ENCODE assay signal across 8 cellular contexts in genomic region chr11:119207300-119207570, GRCh38. TPM values are rescaled to one million over a fixed set of nuclear protein-coding genes. Genes with fewer than 3 reads are reported as not detected.
A peak's percentile ranks its signal among the peaks of the same experiment; 100 is the strongest.
DNase-seq lines count a peak whose midpoint lies in the region; ATAC-seq, FAIRE-seq and TF ChIP-seq lines count a peak whose summit lies in the region.

No MANE protein-coding gene starts in this region.

- H2AFZ ChIP-seq in OCI-LY3 (ENCODE audit: low read depth, low read length): no peak overlapping the region

- H3K4me1 ChIP-seq in OCI-LY3 (ENCODE audit: low read length) (peaks cover 18% of the 10 kb centered on the region), pancreas (peaks cover 0 to 9% (median 4%) of the 10 kb centered on the region in 3 donors)

- peaks cover 60% of the 10 kb centered on the region for H3K79me2 ChIP-seq in OCI-LY3 (ENCODE audit: low read length)

- H3K27ac ChIP-seq in OCI-LY3 (ENCODE audit: low read length) (peak overlapping the region; percentile 79), pancreas (peak overlapping the region in 1 of 4 donors; percentile 13)

- no peak for FAIRE-seq in pancreas (lab: Jason Lieb, UNC)

- DNase-seq in ELR (ENCODE audit: low read depth): peak; percentile 39
- peak; percentile 33 for DNase-seq in epithelial cell of esophagus (ENCODE audit: low read depth)
- DNase-seq in pancreas: no peak
- DNase-seq in stimulated activated CD4-positive, alpha-beta T cell treated with anti-CD3 and anti-CD28 coated beads, Interleukin-12 subunit alpha, Interleukin-12 subunit beta, amount 100 ng/mL, for 4 hours: no peak

- no peaks in the 10 kb centered on the region for H3K9me3 ChIP-seq in OCI-LY3 (ENCODE audit: insufficient read depth, low read length)
- H3K9me3 ChIP-seq in pancreas: no peaks in the 10 kb centered on the region

- TF ChIP-seq CTCF in OCI-LY3 (IDR thresholded peaks at IDR 0.05; ENCODE audit: low read depth, low read length) (no peak), epithelial cell of esophagus (IDR thresholded peaks at IDR 0.05; ENCODE audit: insufficient read depth, low read depth, low read length, missing control alignments) (no peak), pancreas (IDR thresholded peaks at IDR 0.05) (no peak)

- no peaks in the 10 kb centered on the region for H3K27me3 ChIP-seq in OCI-LY3 (ENCODE audit: low read depth, low read length)
- H3K27me3 ChIP-seq in pancreas: no peaks in the 10 kb centered on the region

- peak overlapping the region; percentile 96 for H3K4me3 ChIP-seq in OCI-LY3 (ENCODE audit: low read length)
- H3K4me3 ChIP-seq in epithelial cell of esophagus (ENCODE audit: low read length): peak overlapping the region; percentile 80
- H3K4me3 ChIP-seq in pancreas: peak overlapping the region in 3 of 4 donors; percentile 79 to 99 (median 98)

- H4K20me1 ChIP-seq in OCI-LY3 (ENCODE audit: insufficient read depth, low read length): peaks cover 24% of the 10 kb centered on the region

- peak overlapping the region; percentile 92 for H3K4me2 ChIP-seq in OCI-LY3 (ENCODE audit: low read length)

- peak overlapping the region; percentile 95 for H3K9ac ChIP-seq in OCI-LY3 (ENCODE audit: low read length)

- ATAC-seq in pancreas (no peak), GM18873 (IDR thresholded peaks at IDR 0.05; ENCODE audit: low FRiP score, unreplicated experiment) (no peak), GM21447 (IDR thresholded peaks at IDR 0.05; ENCODE audit: unreplicated experiment) (no peak), HG03439 (IDR thresholded peaks at IDR 0.05; ENCODE audit: unreplicated experiment) (no peak)

- intact Hi-C loops in pancreas (cut with DNase I): no loop called here

- H3K36me3 ChIP-seq in OCI-LY3 (replicated peaks; ENCODE audit: low read depth, low read length) (peaks cover 3% of the 10 kb centered on the region), pancreas (no peaks in the 10 kb centered on the region)

- 6 to 10% methylated on average over 5 of the region's 5 CpGs for WGBS in pancreas, 2 donors

RNA-seq across cellular contexts. Expression of gene CBL, which starts 1.1 kb away (rescaled TPM):
- 1 to 10 TPM; 3.3 to 9.8 (median 4.3) TPM for total RNA-seq in pancreas
- 1 to 10 TPM; 2.0 to 2.6 TPM for polyA plus RNA-seq in pancreas

RNA-seq across cellular contexts. Expression of gene NHERF4, which starts 22.0 kb away (rescaled TPM):
- total RNA-seq in pancreas: 1 to 10 TPM in 2 of 6 donors, under 1 TPM in 3, not detected in 1; 0.38 to 1.6 (median 0.84) TPM
- 1 to 10 TPM; 2.5 to 4.7 TPM for polyA plus RNA-seq in pancreas

RNA-seq across cellular contexts. Expression of gene NLRX1, which starts 38.7 kb away (rescaled TPM):
- 10 to 100 TPM in 1 of 6 donors, 1 to 10 TPM in 5; 6.9 to 12.6 (median 7.5) TPM for total RNA-seq in pancreas
- polyA plus RNA-seq in pancreas: 1 to 10 TPM; 6.5 to 7.9 TPM

RNA-seq across cellular contexts. Expression of gene ABCG4, which starts 58.4 kb away (rescaled TPM):
- not detected for total RNA-seq in pancreas
- under 1 TPM; 0.11 to 0.21 TPM for polyA plus RNA-seq in pancreas

Comparison
In these comparisons a context has a peak if more than half of its experiments do, and no peak if none do; other contexts are left out.
1. DNase-seq: peak in ELR (single experiment) and epithelial cell of esophagus (single experiment); none in pancreas (0 of 6) and stimulated activated CD4-positive, alpha-beta T cell treated with anti-CD3 and anti-CD28 coated beads, Interleukin-12 subunit alpha, Interleukin-12 subunit beta, amount 100 ng/mL, for 4 hours (single experiment).
2. Peak in every context shown above with its lines, with median percentiles within 50 percentile points of each other: H3K4me3 ChIP-seq.